ENCODE assay signal across 22 cellular contexts in genomic region chr1:21841852-21842466, GRCh38. TPM values are rescaled to one million over a fixed set of nuclear protein-coding genes. Genes with fewer than 3 reads are reported as not detected.
A peak's percentile ranks its signal among the peaks of the same experiment; 100 is the strongest.
DNase-seq lines count a peak whose midpoint lies in the region; ATAC-seq, FAIRE-seq and TF ChIP-seq lines count a peak whose summit lies in the region.
"Had no signal": no experiment of that assay in that cellular context is flagged by ENCODE, and none has a peak within 500 bp of the region (broad histone marks: within the 10 kb centered on the region; RNA-seq: fewer than 3 reads in every experiment).

No MANE protein-coding gene starts in this region.

- no peaks in the 10 kb centered on the region for H4K20me1 ChIP-seq in mammary epithelial cell (ENCODE audit: insufficient read depth, low read length)
- H4K20me1 ChIP-seq: BLaER1 had no signal

- ATAC-seq in RWPE2 (ENCODE audit: low read depth): no peak
- ATAC-seq in HG02884 (IDR thresholded peaks at IDR 0.05; ENCODE audit: unreplicated experiment): no peak
- ATAC-seq: CD8-positive, alpha-beta T cell had no signal

- no peak for FAIRE-seq in kidney (lab: Jason Lieb, UNC)
- FAIRE-seq: A204.1, G401.6, GM12892, GM19239, H1 had no signal

- peaks cover 16% of the 10 kb centered on the region for H3K36me3 ChIP-seq in mammary epithelial cell (ENCODE audit: insufficient read depth, low read length)
- H3K36me3 ChIP-seq in breast epithelium: no peaks in the 10 kb centered on the region
- peaks cover 35% of the 10 kb centered on the region for H3K36me3 ChIP-seq in RWPE2 (ENCODE audit: low read depth)
- H3K36me3 ChIP-seq in kidney (ENCODE audit: control insufficient read depth in 1 of 2, insufficient read depth in 2 of 2, low read length in 2 of 2): peaks cover 12 to 19% of the 10 kb centered on the region in 2 donors

- TF ChIP-seq CTCF in mammary epithelial cell (conservative IDR thresholded peaks at IDR 0.05 in 1 of 2, IDR thresholded peaks at IDR 0.05 in 1 of 2; ENCODE audit: extremely low read depth in 1 of 2, insufficient read depth in 1 of 2, low read depth in 1 of 2, low read length in 2 of 2): no peak
- no peak for TF ChIP-seq CTCF in breast epithelium (IDR thresholded peaks at IDR 0.05)
- TF ChIP-seq CTCF in RWPE2 (IDR thresholded peaks at IDR 0.05; ENCODE audit: poor library complexity, severe bottlenecking): no peak
- TF ChIP-seq CTCF in kidney (IDR thresholded peaks at IDR 0.05; ENCODE audit: borderline replicate concordance, extremely low read depth, insufficient read depth): no peak

- H3K27ac ChIP-seq in mammary epithelial cell (ENCODE audit: insufficient read depth, low read depth, low read length) (no peak overlapping the region), breast epithelium (no peak overlapping the region), RWPE2 (ENCODE audit: poor library complexity, severe bottlenecking) (no peak overlapping the region), kidney (ENCODE audit: low read depth in 2 of 2, low read length in 2 of 2) (no peak overlapping the region)
- H3K27ac ChIP-seq: 22Rv1, BLaER1, C4-2B, GM23248 had no signal

- no peaks in the 10 kb centered on the region for H3K79me2 ChIP-seq in mammary epithelial cell (ENCODE audit: insufficient read depth, low read length)

- H3K9ac ChIP-seq in mammary epithelial cell (ENCODE audit: insufficient read depth, low read length): no peak overlapping the region
- H3K9ac ChIP-seq in kidney (ENCODE audit: low read length in 2 of 2): no peak overlapping the region
- H3K9ac ChIP-seq: BLaER1, GM23248 had no signal

- H3K27me3 ChIP-seq in mammary epithelial cell (ENCODE audit: insufficient read depth, low read length) (no peaks in the 10 kb centered on the region), breast epithelium (no peaks in the 10 kb centered on the region), RWPE2 (ENCODE audit: insufficient read depth, poor library complexity, severe bottlenecking) (no peaks in the 10 kb centered on the region)
- H3K27me3 ChIP-seq: BLaER1 had no signal

- CTCF ChIA-PET in mammary epithelial cell (lab: Charles Lee; ENCODE audit: low non-redundant PET): no interaction called here

- H3K9me3 ChIP-seq in mammary epithelial cell (replicated peaks; ENCODE audit: insufficient read depth, low read length): no peaks in the 10 kb centered on the region
- H3K9me3 ChIP-seq in breast epithelium: no peaks in the 10 kb centered on the region
- H3K9me3 ChIP-seq in RWPE2 (ENCODE audit: severe bottlenecking): no peaks in the 10 kb centered on the region
- H3K9me3 ChIP-seq in kidney (ENCODE audit: control insufficient read depth in 1 of 2, low read length in 2 of 2): no peaks in the 10 kb centered on the region
- H3K9me3 ChIP-seq: BLaER1, Caco-2 had no signal

- H3K4me3 ChIP-seq in mammary epithelial cell (replicated peaks in 1 of 3; ENCODE audit: insufficient read depth in 1 of 3, low read depth in 2 of 3, low read length in 3 of 3) (no peak overlapping the region), breast epithelium (no peak overlapping the region), RWPE2 (ENCODE audit: severe bottlenecking) (no peak overlapping the region), kidney (ENCODE audit: low read length in 2 of 2) (no peak overlapping the region)
- H3K4me3 ChIP-seq: BLaER1, GM23248 had no signal

- BruUV-seq in mammary epithelial cell (replicated peaks; lab: Mats Ljungman, UMichigan): TSS peak; percentile 55

- intact Hi-C loops in mammary epithelial cell (cut with micrococcal nuclease): no loop called here
- intact Hi-C loops in breast epithelium (cut with DNase I; ENCODE audit: low total_unique reads): no loop called here
- intact Hi-C loops in kidney (cut with DNase I): no loop called here

- no peak for DNase-seq in mammary epithelial cell
- DNase-seq in breast epithelium (ENCODE audit: low spot score in 2 of 2): no peak
- DNase-seq in RWPE2 (ENCODE audit: low spot score): peak; percentile 66
- peak; percentile 57 for DNase-seq in kidney
- no peak for DNase-seq in SKM-1 treated with dmso at 0.1 percent for 144 hours (lab: John Stamatoyannopoulos, UW; ENCODE audit: unreplicated experiment)
- DNase-seq: Caco-2; CD4-positive, CD25-positive, alpha-beta regulatory T cell; CD8-positive, alpha-beta T cell; DMS153; DND-41; GM23248; H7; HCEC 1CT had no signal

- dilution Hi-C loops in mammary epithelial cell (cut with HindIII; ENCODE audit: low sequenced_read_pairs): loop anchor here (5.0 to 10.0 kb wide), 3 partner anchors 45 to 127 kb away; partner anchors contain the start of gene HSPG2

- H3K4me1 ChIP-seq in mammary epithelial cell (ENCODE audit: insufficient read depth, low read length) (peaks cover 3% of the 10 kb centered on the region), breast epithelium (no peaks in the 10 kb centered on the region), RWPE2 (ENCODE audit: insufficient read depth, poor library complexity, severe bottlenecking) (no peaks in the 10 kb centered on the region), kidney (ENCODE audit: control insufficient read depth in 1 of 2, insufficient read depth in 1 of 2, low read depth in 1 of 2, low read length in 2 of 2) (no peaks in the 10 kb centered on the region)
- H3K4me1 ChIP-seq: BLaER1, Caco-2 had no signal

- TF ChIP-seq POLR2A in breast epithelium (IDR thresholded peaks at IDR 0.05): no peak

- WGBS in mammary epithelial cell (ENCODE audit: low coverage, missing lambda C conversion rate): 88% methylated on average over 12 of the region's 21 CpGs

- in situ Hi-C loops in mammary epithelial cell (cut with MboI; ENCODE audit: low sequenced_read_pairs in 2 of 2): no loop called here

- H2AFZ ChIP-seq in mammary epithelial cell (ENCODE audit: low read depth, low read length): no peak overlapping the region
- H2AFZ ChIP-seq: GM23248 had no signal

- H3K4me2 ChIP-seq in mammary epithelial cell (ENCODE audit: insufficient read depth, low read depth, low read length): no peak overlapping the region
- H3K4me2 ChIP-seq: BLaER1 had no signal

RNA-seq across cellular contexts. Expression of gene LDLRAD2, which starts 29.9 kb away (rescaled TPM):
- total RNA-seq in mammary epithelial cell: not detected
- polyA plus RNA-seq in mammary epithelial cell: not detected
- not detected for polyA minus RNA-seq in mammary epithelial cell
- under 1 TPM in 1 of 3 donors, not detected in 2; 0.33 TPM for total RNA-seq in breast epithelium
- 0.79 TPM for total RNA-seq in kidney
- polyA plus RNA-seq in kidney (ENCODE audit: insufficient read depth, low read depth, low replicate concordance): not detected
- total RNA-seq: Caco-2; CD8-positive, alpha-beta T cell; GM23248 had no signal
- polyA plus RNA-seq: CD4-positive, CD25-positive, alpha-beta regulatory T cell had no signal

RNA-seq across cellular contexts. Expression of gene USP48, which starts 59.0 kb away (rescaled TPM):
- total RNA-seq in mammary epithelial cell (10 to 100 TPM; 33.3 to 53.5 TPM), breast epithelium (10 to 100 TPM; 56.0 to 86.9 (median 74.7) TPM), kidney (62.8 TPM)
- polyA plus RNA-seq in mammary epithelial cell (14.0 TPM), kidney (ENCODE audit: insufficient read depth, low read depth, low replicate concordance) (16.7 TPM)
- 25.0 TPM for polyA minus RNA-seq in mammary epithelial cell

Comparison
In these comparisons a context has a peak if more than half of its experiments do, and no peak if none do; other contexts are left out.
1. DNase-seq: peak in RWPE2 (single experiment) and kidney (single experiment); none in mammary epithelial cell (single experiment), breast epithelium (0 of 2) and SKM-1 treated with dmso at 0.1 percent for 144 hours (single experiment).